22 cellular contexts compared by ENCODE assay signal in genomic region chr4:15875663-15876460, GRCh38.
DNase-seq lines count a peak whose midpoint lies in the region; ATAC-seq, FAIRE-seq and TF ChIP-seq lines count a peak whose summit lies in the region.
"Had no signal": no experiment of that assay in that cellular context is flagged by ENCODE, and none has a peak within 500 bp of the region (broad histone marks: within the 10 kb centered on the region; RNA-seq: fewer than 3 reads in every experiment).

No MANE protein-coding gene starts in this region.

- no peaks in the 10 kb centered on the region for H3K27me3 ChIP-seq in bronchial epithelial cell (ENCODE audit: control insufficient read depth, insufficient read depth, low read length)
- no peaks in the 10 kb centered on the region for H3K27me3 ChIP-seq in prostate gland (replicated peaks; ENCODE audit: insufficient read depth)

- H3K27ac ChIP-seq in prostate gland = no peak overlapping the region
- H3K27ac ChIP-seq: C4-2B, KMS-11, SK-N-MC had no signal

- intact Hi-C loops in activated CD4-positive, alpha-beta T cell treated with anti-CD3 and anti-CD28 coated beads for 36 hours (cut with DNase I, micrococcal nuclease) = no loop called here
- intact Hi-C loops in prostate gland (cut with DNase I) = no loop called here

- peaks cover 5% of the 10 kb centered on the region for H3K27me3 Mint-ChIP-seq in activated CD4-positive, alpha-beta T cell treated with anti-CD3 and anti-CD28 coated beads for 36 hours
- no peaks in the 10 kb centered on the region for H3K27me3 Mint-ChIP-seq in progenitor cell of endocrine pancreas

- WGBS in prostate gland = 85% methylated on average over 5 of the region's 5 CpGs

- H3K36me3 ChIP-seq in bronchial epithelial cell (ENCODE audit: control insufficient read depth, insufficient read depth, low read length) (no peaks in the 10 kb centered on the region), prostate gland (no peaks in the 10 kb centered on the region)

- POLR2A ChIA-PET in activated CD4-positive, alpha-beta T cell treated with anti-CD3 and anti-CD28 coated beads for 36 hours (lab: Charles Lee) = no interaction called here

- FAIRE-seq in bronchial epithelial cell (lab: Jason Lieb, UNC) = peak; percentile 91
- FAIRE-seq: GM12892 had no signal

- DNase-seq in activated CD4-positive, alpha-beta T cell treated with anti-CD3 and anti-CD28 coated beads for 36 hours = no peak
- no peak for DNase-seq in activated CD4-positive, alpha-beta T cell treated with anti-CD3 and anti-CD28 coated beads for 48 hours
- DNase-seq in bronchial epithelial cell (ENCODE audit: low read depth) (peak; percentile 84), progenitor cell of endocrine pancreas (ENCODE audit: low spot score, unreplicated experiment) (no peak), ureter (ENCODE audit: low spot score) (peak; percentile 12), HuH-7 (ENCODE audit: low spot score) (no peak), prostate gland (ENCODE audit: low spot score) (no peak)
- DNase-seq: Calu3; CD8-positive, alpha-beta memory T cell; DMS153; GOT3; NCI-H1105; NCI-H2029 treated with DMSO at 0.1 percent for 48 hours; NCI-H2171 treated with DMSO at 0.1 percent for 48 hours; NCI-H446; NCI-H526 treated with DMSO at 0.1 percent for 48 hours; SHP77 treated with DMSO at 0.1 percent for 48 hours had no signal

- peaks cover 7% of the 10 kb centered on the region for H3K9me3 Mint-ChIP-seq in activated CD4-positive, alpha-beta T cell treated with anti-CD3 and anti-CD28 coated beads for 36 hours (ENCODE audit: low read depth)
- H3K9me3 Mint-ChIP-seq in progenitor cell of endocrine pancreas (ENCODE audit: low read depth) = peaks cover 10% of the 10 kb centered on the region

- no peak overlapping the region for H3K27ac Mint-ChIP-seq in activated CD4-positive, alpha-beta T cell treated with anti-CD3 and anti-CD28 coated beads for 36 hours
- H3K27ac Mint-ChIP-seq in progenitor cell of endocrine pancreas = peak overlapping the region; percentile 46
- H3K27ac Mint-ChIP-seq: CD8-positive, alpha-beta memory T cell had no signal

- H3K9me3 ChIP-seq in prostate gland = no peaks in the 10 kb centered on the region

- no peaks in the 10 kb centered on the region for H3K36me3 Mint-ChIP-seq in activated CD4-positive, alpha-beta T cell treated with anti-CD3 and anti-CD28 coated beads for 36 hours (ENCODE audit: low read depth)
- no peaks in the 10 kb centered on the region for H3K36me3 Mint-ChIP-seq in progenitor cell of endocrine pancreas (ENCODE audit: insufficient read depth)

- ATAC-seq in activated CD4-positive, alpha-beta T cell treated with anti-CD3 and anti-CD28 coated beads for 36 hours = peak; percentile 26
- ATAC-seq: HCT116 had no signal

- TF ChIP-seq CTCF in bronchial epithelial cell (IDR thresholded peaks at IDR 0.05; ENCODE audit: insufficient read depth, low read length, severe bottlenecking) (no peak), progenitor cell of endocrine pancreas (IDR thresholded peaks at IDR 0.05; ENCODE audit: unreplicated experiment) (no peak), prostate gland (IDR thresholded peaks at IDR 0.05) (no peak)

- TF ChIP-seq POLR2A in prostate gland (IDR thresholded peaks at IDR 0.05) = no peak

- H3K4me3 ChIP-seq in bronchial epithelial cell (ENCODE audit: low read depth, low read length) = no peak overlapping the region
- H3K4me3 ChIP-seq in prostate gland = no peak overlapping the region
- H3K4me3 ChIP-seq: SK-N-MC had no signal

- no peaks in the 10 kb centered on the region for H3K4me1 Mint-ChIP-seq in activated CD4-positive, alpha-beta T cell treated with anti-CD3 and anti-CD28 coated beads for 36 hours
- H3K4me1 Mint-ChIP-seq in progenitor cell of endocrine pancreas (ENCODE audit: low read depth) = peaks cover 5% of the 10 kb centered on the region
- H3K4me1 Mint-ChIP-seq: CD8-positive, alpha-beta memory T cell had no signal

- no peaks in the 10 kb centered on the region for H3K4me1 ChIP-seq in prostate gland (replicated peaks)

- CTCF ChIA-PET in activated CD4-positive, alpha-beta T cell treated with anti-CD3 and anti-CD28 coated beads for 36 hours (lab: Charles Lee) = interaction anchor here (0.8 to 1.2 kb wide), 4 partner anchors 10 to 81 kb away, joined by 3 read pairs; no protein-coding TSS in a partner anchor

- no peak overlapping the region for H3K4me3 Mint-ChIP-seq in activated CD4-positive, alpha-beta T cell treated with anti-CD3 and anti-CD28 coated beads for 36 hours
- no peak overlapping the region for H3K4me3 Mint-ChIP-seq in progenitor cell of endocrine pancreas (ENCODE audit: low read depth)
- H3K4me3 Mint-ChIP-seq: CD8-positive, alpha-beta memory T cell had no signal

Comparison
In these comparisons a context has a peak if more than half of its experiments do, and no peak if none do; other contexts are left out.
1. DNase-seq: peak in bronchial epithelial cell (single experiment) and ureter (single experiment); none in activated CD4-positive, alpha-beta T cell treated with anti-CD3 and anti-CD28 coated beads for 36 hours (single experiment), activated CD4-positive, alpha-beta T cell treated with anti-CD3 and anti-CD28 coated beads for 48 hours (single experiment), progenitor cell of endocrine pancreas (single experiment), HuH-7 (single experiment) and prostate gland (single experiment).